ENCODE assay signal across 18 cellular contexts in the genomic region with DNA sequence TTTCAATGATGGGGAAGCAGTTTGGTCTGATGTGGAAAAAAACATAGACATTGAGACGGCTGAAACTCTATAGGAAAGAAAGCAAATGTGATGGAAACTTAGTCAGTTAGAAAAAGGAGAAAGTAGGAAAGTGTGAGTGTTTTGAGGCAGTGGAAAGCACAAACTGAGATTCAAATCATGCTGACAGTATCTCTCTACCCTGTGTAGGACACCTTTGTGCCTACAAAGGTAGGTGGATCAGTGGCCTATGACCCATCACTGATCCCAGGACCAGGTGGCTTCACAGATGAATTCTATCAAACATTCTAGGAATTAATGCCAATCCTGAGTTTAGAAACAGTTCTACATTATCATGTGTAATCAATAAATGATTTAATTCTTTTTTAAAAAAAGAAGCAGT. TPM values are rescaled to one million over a fixed set of nuclear protein-coding genes. Genes with fewer than 3 reads are reported as not detected.
DNase-seq lines count a peak whose midpoint lies in the region; ATAC-seq, FAIRE-seq and TF ChIP-seq lines count a peak whose summit lies in the region.
"Had no signal": no experiment of that assay in that cellular context is flagged by ENCODE, and none has a peak within 500 bp of the region (broad histone marks: within the 10 kb centered on the region; RNA-seq: fewer than 3 reads in every experiment).

No MANE protein-coding gene starts in this region.

- CTCF ChIA-PET in activated naive CD4-positive, alpha-beta T cell treated with anti-CD3 and anti-CD28 coated beads for 36 hours (lab: Charles Lee), result no interaction called here

- intact Hi-C loops in activated naive CD4-positive, alpha-beta T cell treated with anti-CD3 and anti-CD28 coated beads for 36 hours (cut with micrococcal nuclease), result loop anchor here (10.0 kb wide), 2 partner anchors 314 to 1176 kb away; partner anchors contain the start of genes RTTN and TMX3
- intact Hi-C loops in activated T-helper 1 cell treated with anti-CD3 and anti-CD28 coated beads, Interleukin-12 subunit alpha, Interleukin-12 subunit beta, Interleukin-2, Interleukin-4 antibody, amounts not matched to agents 30 ng/mL and 10 ng/mL and 1 ng/mL, durations not matched to agents 14 hours and 24 hours and 36 hours (cut with micrococcal nuclease), result loop anchor here (1.0 kb wide), 2 partner anchors 19 to 45 kb away; no protein-coding TSS in a partner anchor

- FAIRE-seq in GM19239 (lab: Jason Lieb, UNC), result peak; percentile 51
- FAIRE-seq: RCC 7860 had no signal

- H3K27me3 Mint-ChIP-seq in activated naive CD4-positive, alpha-beta T cell treated with anti-CD3 and anti-CD28 coated beads for 36 hours (ENCODE audit: low read depth), result no peaks in the 10 kb centered on the region
- no peaks in the 10 kb centered on the region for H3K27me3 Mint-ChIP-seq in activated T-helper 1 cell treated with anti-CD3 and anti-CD28 coated beads, Interleukin-12 subunit alpha, Interleukin-12 subunit beta, Interleukin-2, Interleukin-4 antibody, amounts not matched to agents 30 ng/mL and 10 ng/mL and 1 ng/mL, durations not matched to agents 14 hours and 24 hours and 36 hours (ENCODE audit: insufficient read depth)
- no peaks in the 10 kb centered on the region for H3K27me3 Mint-ChIP-seq in natural killer cell treated with Interleukin-12 subunit alpha and Interleukin-12 subunit beta and Interleukin-15 and Interleukin-18, amount 100 ng/mL, for 72 hours
- no peaks in the 10 kb centered on the region for H3K27me3 Mint-ChIP-seq in glutamatergic neuron (ENCODE audit: unreplicated experiment)
- H3K27me3 Mint-ChIP-seq: B cell; CD4-positive, CD25-positive, alpha-beta regulatory T cell had no signal

- H3K36me3 Mint-ChIP-seq in activated naive CD4-positive, alpha-beta T cell treated with anti-CD3 and anti-CD28 coated beads for 36 hours (ENCODE audit: low read depth), result peaks cover 39% of the 10 kb centered on the region
- peaks cover 64% of the 10 kb centered on the region for H3K36me3 Mint-ChIP-seq in activated T-helper 1 cell treated with anti-CD3 and anti-CD28 coated beads, Interleukin-12 subunit alpha, Interleukin-12 subunit beta, Interleukin-2, Interleukin-4 antibody, amounts not matched to agents 30 ng/mL and 10 ng/mL and 1 ng/mL, durations not matched to agents 14 hours and 24 hours and 36 hours (ENCODE audit: low read depth)
- H3K36me3 Mint-ChIP-seq in natural killer cell treated with Interleukin-12 subunit alpha and Interleukin-12 subunit beta and Interleukin-15 and Interleukin-18, amount 100 ng/mL, for 72 hours, result peaks cover 46% of the 10 kb centered on the region
- H3K36me3 Mint-ChIP-seq in glutamatergic neuron (ENCODE audit: unreplicated experiment), result no peaks in the 10 kb centered on the region

- peaks cover 4% of the 10 kb centered on the region for H3K9me3 Mint-ChIP-seq in activated naive CD4-positive, alpha-beta T cell treated with anti-CD3 and anti-CD28 coated beads for 36 hours
- H3K9me3 Mint-ChIP-seq in activated T-helper 1 cell treated with anti-CD3 and anti-CD28 coated beads, Interleukin-12 subunit alpha, Interleukin-12 subunit beta, Interleukin-2, Interleukin-4 antibody, amounts not matched to agents 30 ng/mL and 10 ng/mL and 1 ng/mL, durations not matched to agents 14 hours and 24 hours and 36 hours, result peaks cover 8% of the 10 kb centered on the region
- H3K9me3 Mint-ChIP-seq in natural killer cell treated with Interleukin-12 subunit alpha and Interleukin-12 subunit beta and Interleukin-15 and Interleukin-18, amount 100 ng/mL, for 72 hours, result peaks cover 12% of the 10 kb centered on the region
- H3K9me3 Mint-ChIP-seq in glutamatergic neuron (ENCODE audit: unreplicated experiment), result no peaks in the 10 kb centered on the region

- peaks cover 62% of the 10 kb centered on the region for H3K4me1 Mint-ChIP-seq in activated naive CD4-positive, alpha-beta T cell treated with anti-CD3 and anti-CD28 coated beads for 36 hours (ENCODE audit: low read depth)
- H3K4me1 Mint-ChIP-seq in activated T-helper 1 cell treated with anti-CD3 and anti-CD28 coated beads, Interleukin-12 subunit alpha, Interleukin-12 subunit beta, Interleukin-2, Interleukin-4 antibody, amounts not matched to agents 30 ng/mL and 10 ng/mL and 1 ng/mL, durations not matched to agents 14 hours and 24 hours and 36 hours (ENCODE audit: low read depth), result peaks cover 81% of the 10 kb centered on the region
- H3K4me1 Mint-ChIP-seq in natural killer cell treated with Interleukin-12 subunit alpha and Interleukin-12 subunit beta and Interleukin-15 and Interleukin-18, amount 100 ng/mL, for 72 hours (ENCODE audit: low read depth in 2 of 2), result peaks cover 60 to 76% of the 10 kb centered on the region in 2 donors
- no peaks in the 10 kb centered on the region for H3K4me1 Mint-ChIP-seq in glutamatergic neuron (ENCODE audit: low read depth, unreplicated experiment)

- TF ChIP-seq CTCF in glutamatergic neuron (IDR thresholded peaks at IDR 0.05; ENCODE audit: partially characterized antibody, unreplicated experiment), result no peak

- DNase-seq in activated naive CD4-positive, alpha-beta T cell treated with anti-CD3 and anti-CD28 coated beads for 36 hours, result no peak
- no peak for DNase-seq in activated naive CD4-positive, alpha-beta T cell (lab: John Stamatoyannopoulos, UW)
- no peak for DNase-seq in GM19239 (ENCODE audit: insufficient read length, low spot score)
- no peak for DNase-seq in activated T-helper 1 cell treated with anti-CD3 and anti-CD28 coated beads, Interleukin-12 subunit alpha, Interleukin-12 subunit beta, Interleukin-2, Interleukin-4 antibody, amounts not matched to agents 30 ng/mL and 10 ng/mL and 1 ng/mL, durations not matched to agents 14 hours and 24 hours and 36 hours (ENCODE audit: low spot score)
- DNase-seq in natural killer cell treated with Interleukin-12 subunit alpha and Interleukin-12 subunit beta and Interleukin-15 and Interleukin-18, amount 100 ng/mL, for 72 hours (ENCODE audit: low spot score), result no peak
- no peak for DNase-seq in glutamatergic neuron
- no peak for DNase-seq in DMS153 (lab: John Stamatoyannopoulos, UW)
- DNase-seq: CD4-positive, CD25-positive, alpha-beta regulatory T cell; DMS79; GM23248; HCEC 1CT; NCI-H187; NCI-H345; NCI-H526 treated with DMSO at 0.1 percent for 48 hours; SHP77 had no signal

- no peak overlapping the region for H3K4me3 Mint-ChIP-seq in activated naive CD4-positive, alpha-beta T cell treated with anti-CD3 and anti-CD28 coated beads for 36 hours
- peak overlapping the region; percentile 28 for H3K4me3 Mint-ChIP-seq in activated T-helper 1 cell treated with anti-CD3 and anti-CD28 coated beads, Interleukin-12 subunit alpha, Interleukin-12 subunit beta, Interleukin-2, Interleukin-4 antibody, amounts not matched to agents 30 ng/mL and 10 ng/mL and 1 ng/mL, durations not matched to agents 14 hours and 24 hours and 36 hours
- H3K4me3 Mint-ChIP-seq in natural killer cell treated with Interleukin-12 subunit alpha and Interleukin-12 subunit beta and Interleukin-15 and Interleukin-18, amount 100 ng/mL, for 72 hours, result peak overlapping the region; percentile 65
- no peak overlapping the region for H3K4me3 Mint-ChIP-seq in glutamatergic neuron (ENCODE audit: unreplicated experiment)
- H3K4me3 Mint-ChIP-seq: B cell had no signal

- H3K27ac Mint-ChIP-seq in activated naive CD4-positive, alpha-beta T cell treated with anti-CD3 and anti-CD28 coated beads for 36 hours, result peak overlapping the region; percentile 50
- H3K27ac Mint-ChIP-seq in activated T-helper 1 cell treated with anti-CD3 and anti-CD28 coated beads, Interleukin-12 subunit alpha, Interleukin-12 subunit beta, Interleukin-2, Interleukin-4 antibody, amounts not matched to agents 30 ng/mL and 10 ng/mL and 1 ng/mL, durations not matched to agents 14 hours and 24 hours and 36 hours, result peak overlapping the region; percentile 89
- H3K27ac Mint-ChIP-seq in natural killer cell treated with Interleukin-12 subunit alpha and Interleukin-12 subunit beta and Interleukin-15 and Interleukin-18, amount 100 ng/mL, for 72 hours, result peak overlapping the region; percentile 96 to 97
- no peak overlapping the region for H3K27ac Mint-ChIP-seq in glutamatergic neuron (ENCODE audit: unreplicated experiment)
- H3K27ac Mint-ChIP-seq: B cell had no signal

- ATAC-seq in natural killer cell treated with Interleukin-12 subunit alpha and Interleukin-12 subunit beta and Interleukin-15 and Interleukin-18, amount 100 ng/mL, for 72 hours, result no peak
- ATAC-seq in HG03442 (IDR thresholded peaks at IDR 0.05; ENCODE audit: unreplicated experiment), result no peak

RNA-seq across cellular contexts. Expression of gene CD226, which starts 57.1 kb away (rescaled TPM):
- 10 to 100 TPM; 19.4 to 19.9 TPM for total RNA-seq in activated naive CD4-positive, alpha-beta T cell treated with anti-CD3 and anti-CD28 coated beads for 36 hours
- 134 and 141 TPM in 2 replicates for total RNA-seq in activated T-helper 1 cell treated with anti-CD3 and anti-CD28 coated beads, Interleukin-12 subunit alpha, Interleukin-12 subunit beta, Interleukin-2, Interleukin-4 antibody, amounts not matched to agents 30 ng/mL and 10 ng/mL and 1 ng/mL, durations not matched to agents 14 hours and 24 hours and 36 hours
- total RNA-seq in natural killer cell treated with Interleukin-12 subunit alpha and Interleukin-12 subunit beta and Interleukin-15 and Interleukin-18, amount 100 ng/mL, for 72 hours, result 100 to 1,000 TPM; 153 to 181 TPM
- 0.05 TPM for total RNA-seq in glutamatergic neuron (ENCODE audit: unreplicated experiment)

Comparison
In these comparisons a context has a peak if more than half of its experiments do, and no peak if none do; other contexts are left out.
1. H3K4me3 Mint-ChIP-seq: peak in activated T-helper 1 cell treated with anti-CD3 and anti-CD28 coated beads, Interleukin-12 subunit alpha, Interleukin-12 subunit beta, Interleukin-2, Interleukin-4 antibody, amounts not matched to agents 30 ng/mL and 10 ng/mL and 1 ng/mL, durations not matched to agents 14 hours and 24 hours and 36 hours (single experiment) and natural killer cell treated with Interleukin-12 subunit alpha and Interleukin-12 subunit beta and Interleukin-15 and Interleukin-18, amount 100 ng/mL, for 72 hours (single experiment); none in activated naive CD4-positive, alpha-beta T cell treated with anti-CD3 and anti-CD28 coated beads for 36 hours (single experiment) and glutamatergic neuron (single experiment).
2. RNA of gene CD226, which starts 57.1 kb away (total RNA-seq): 153 to 181 TPM in natural killer cell treated with Interleukin-12 subunit alpha and Interleukin-12 subunit beta and Interleukin-15 and Interleukin-18, amount 100 ng/mL, for 72 hours, 134 to 141 TPM in activated T-helper 1 cell treated with anti-CD3 and anti-CD28 coated beads, Interleukin-12 subunit alpha, Interleukin-12 subunit beta, Interleukin-2, Interleukin-4 antibody, amounts not matched to agents 30 ng/mL and 10 ng/mL and 1 ng/mL, durations not matched to agents 14 hours and 24 hours and 36 hours and 19.4 to 19.9 TPM in activated naive CD4-positive, alpha-beta T cell treated with anti-CD3 and anti-CD28 coated beads for 36 hours; 0.05 TPM in glutamatergic neuron (single experiment); every median in the first group is over 10 times any median in the second.